10 cellular contexts compared by ENCODE assay signal in the genomic region with DNA sequence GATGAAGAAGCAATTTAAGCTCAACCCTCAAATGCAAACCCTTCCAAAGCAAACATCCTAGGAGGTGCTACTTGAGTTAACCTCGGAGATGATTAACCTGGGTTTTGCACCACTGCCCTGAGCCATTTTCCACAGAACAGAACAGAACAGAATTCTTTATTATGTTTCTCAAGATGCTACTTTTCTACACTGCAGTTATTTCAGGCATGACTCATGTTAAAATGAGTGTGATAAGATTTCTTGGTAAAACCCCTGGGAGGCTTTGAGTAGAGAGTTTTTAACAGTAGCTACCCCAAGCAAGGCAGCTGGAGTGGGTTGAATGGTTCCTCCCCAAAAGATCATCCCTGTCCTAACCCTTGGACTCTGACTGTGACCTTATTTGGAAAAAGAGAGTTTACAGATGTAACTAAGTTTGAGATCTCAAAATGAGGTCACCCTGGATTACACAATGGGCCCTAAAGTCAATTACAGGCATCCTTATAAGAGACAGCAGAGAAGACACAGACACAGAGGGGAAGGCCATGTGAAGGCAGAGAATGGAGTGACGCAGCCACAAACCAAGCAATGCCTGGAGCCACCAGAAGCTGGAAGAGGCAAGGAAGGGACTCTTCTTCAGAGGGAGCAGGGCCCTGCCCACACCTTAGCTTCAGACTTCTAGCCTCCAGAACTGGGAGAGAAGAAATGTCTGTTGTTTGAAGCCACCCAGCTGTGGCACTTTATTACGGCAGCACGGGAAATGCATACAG.
DNase-seq lines count a peak whose midpoint lies in the region; ATAC-seq, FAIRE-seq and TF ChIP-seq lines count a peak whose summit lies in the region.
"Had no signal": no experiment of that assay in that cellular context is flagged by ENCODE, and none has a peak within 500 bp of the region (broad histone marks: within the 10 kb centered on the region; RNA-seq: fewer than 3 reads in every experiment).

No MANE protein-coding gene starts in this region.

- no peak overlapping the region for H2AFZ ChIP-seq in astrocyte (ENCODE audit: low read depth, low read length)

- H3K4me3 ChIP-seq in astrocyte (ENCODE audit: insufficient read depth, low read depth, low read length): no peak overlapping the region
- H3K4me3 ChIP-seq in urinary bladder (ENCODE audit: low read depth, low read length): no peak overlapping the region

- H3K27me3 Mint-ChIP-seq in activated T-cell treated with anti-CD3 and anti-CD28 coated beads, Interleukin-2, amount 50 U/mL, for 72 hours (ENCODE audit: low read depth): peaks cover under 1% of the 10 kb centered on the region
- H3K27me3 Mint-ChIP-seq in astrocyte (ENCODE audit: low read depth, unreplicated experiment): peaks cover 3% of the 10 kb centered on the region

- no peaks in the 10 kb centered on the region for H4K20me1 ChIP-seq in astrocyte (ENCODE audit: insufficient read depth, low read length)

- no peaks in the 10 kb centered on the region for H3K27me3 ChIP-seq in astrocyte (ENCODE audit: insufficient read depth, low read length)

- H3K4me1 ChIP-seq in astrocyte (ENCODE audit: insufficient read depth, low read length) (peaks cover 30% of the 10 kb centered on the region), urinary bladder (ENCODE audit: insufficient read depth) (no peaks in the 10 kb centered on the region)

- H3K9ac ChIP-seq in astrocyte (ENCODE audit: low read length): no peak overlapping the region

- no peak for TF ChIP-seq CTCF in astrocyte (IDR thresholded peaks at IDR 0.05; ENCODE audit: insufficient read depth, low read depth, low read length)

- H3K4me1 Mint-ChIP-seq in activated T-cell treated with anti-CD3 and anti-CD28 coated beads, Interleukin-2, amount 50 U/mL, for 72 hours (ENCODE audit: low read depth): peaks cover 53% of the 10 kb centered on the region
- peaks cover 30% of the 10 kb centered on the region for H3K4me1 Mint-ChIP-seq in astrocyte (ENCODE audit: low read depth, unreplicated experiment)

- H3K79me2 ChIP-seq in astrocyte (ENCODE audit: insufficient read depth, low read length): no peaks in the 10 kb centered on the region

- no peak overlapping the region for H3K27ac ChIP-seq in astrocyte (ENCODE audit: low read depth, low read length)
- H3K27ac ChIP-seq in urinary bladder (ENCODE audit: low read depth): peak overlapping the region; percentile 86

- H3K9me3 Mint-ChIP-seq in activated T-cell treated with anti-CD3 and anti-CD28 coated beads, Interleukin-2, amount 50 U/mL, for 72 hours: peaks cover 6% of the 10 kb centered on the region in 2 donors
- peaks cover 15% of the 10 kb centered on the region for H3K9me3 Mint-ChIP-seq in astrocyte (ENCODE audit: unreplicated experiment)

- H3K27ac Mint-ChIP-seq in activated T-cell treated with anti-CD3 and anti-CD28 coated beads, Interleukin-2, amount 50 U/mL, for 72 hours: peak overlapping the region; percentile 69
- peak overlapping the region; percentile 82 for H3K27ac Mint-ChIP-seq in astrocyte (ENCODE audit: unreplicated experiment)

- peaks cover 4% of the 10 kb centered on the region for H3K9me3 ChIP-seq in astrocyte (ENCODE audit: insufficient read depth, low read depth, low read length)

- peak; percentile 55 to 65 for DNase-seq in activated T-cell treated with anti-CD3 and anti-CD28 coated beads, Interleukin-2, amount 50 U/mL, for 72 hours
- no peak for DNase-seq in activated T-cell treated with anti-CD3 and anti-CD28 coated beads, Interleukin-2, amount 50 U/mL, for 48 hours
- DNase-seq in astrocyte (ENCODE audit: low read depth): peak; percentile 55
- peak; percentile 93 for DNase-seq in kidney tubule cell (ENCODE audit: low spot score)
- DNase-seq in NCI-H1436 (lab: John Stamatoyannopoulos, UW): no peak
- no peak for DNase-seq in activated gamma-delta T cell treated with Interleukin-2 at 50 U/mL for 16 hours
- DNase-seq: NCI-H510A treated with DMSO at 0.1 percent for 48 hours had no signal

- H3K4me3 Mint-ChIP-seq in activated T-cell treated with anti-CD3 and anti-CD28 coated beads, Interleukin-2, amount 50 U/mL, for 72 hours: peak overlapping the region; percentile 58 to 66
- peak overlapping the region; percentile 29 for H3K4me3 Mint-ChIP-seq in astrocyte (ENCODE audit: unreplicated experiment)

- H3K36me3 ChIP-seq in astrocyte (ENCODE audit: insufficient read depth, low read length) (no peaks in the 10 kb centered on the region), urinary bladder (ENCODE audit: insufficient read depth) (no peaks in the 10 kb centered on the region)

- peak; percentile 95 to 96 for ATAC-seq in activated T-cell treated with anti-CD3 and anti-CD28 coated beads, Interleukin-2, amount 50 U/mL, for 72 hours (replicated peaks in 1 of 2)
- no peak for ATAC-seq in HG03097 (IDR thresholded peaks at IDR 0.05; ENCODE audit: low FRiP score, unreplicated experiment)

- peaks cover 10 to 12% of the 10 kb centered on the region in 2 donors for H3K36me3 Mint-ChIP-seq in activated T-cell treated with anti-CD3 and anti-CD28 coated beads, Interleukin-2, amount 50 U/mL, for 72 hours (ENCODE audit: insufficient read depth in 2 of 2)
- H3K36me3 Mint-ChIP-seq in astrocyte (ENCODE audit: low read depth, unreplicated experiment): no peaks in the 10 kb centered on the region

- WGBS in urinary bladder: 56% methylated on average over 4 of the region's 4 CpGs

- peak; percentile 32 for FAIRE-seq in astrocyte (lab: Jason Lieb, UNC)
- FAIRE-seq: G401.6 had no signal

- peak overlapping the region; percentile 21 for H3K4me2 ChIP-seq in astrocyte (ENCODE audit: low read length)

Comparison
In these comparisons a context has a peak if more than half of its experiments do, and no peak if none do; other contexts are left out.
1. DNase-seq: peak in activated T-cell treated with anti-CD3 and anti-CD28 coated beads, Interleukin-2, amount 50 U/mL, for 72 hours (2 of 2), astrocyte (single experiment) and kidney tubule cell (single experiment); none in activated T-cell treated with anti-CD3 and anti-CD28 coated beads, Interleukin-2, amount 50 U/mL, for 48 hours (0 of 2), NCI-H1436 (single experiment) and activated gamma-delta T cell treated with Interleukin-2 at 50 U/mL for 16 hours (single experiment).